16 cellular contexts compared by ENCODE assay signal in genomic region chr15:68292967-68293366, GRCh38. TPM values are rescaled to one million over a fixed set of nuclear protein-coding genes. Genes with fewer than 3 reads are reported as not detected.
A peak's percentile ranks its signal among the peaks of the same experiment; 100 is the strongest.
DNase-seq lines count a peak whose midpoint lies in the region; ATAC-seq and TF ChIP-seq lines count a peak whose summit lies in the region.
"Had no signal": no experiment of that assay in that cellular context is flagged by ENCODE, and none has a peak within 500 bp of the region (broad histone marks: within the 10 kb centered on the region; RNA-seq: fewer than 3 reads in every experiment).

No MANE protein-coding gene starts in this region.

- H3K27me3 ChIP-seq in Loucy (ENCODE audit: insufficient read depth, low read length, poor library complexity, severe bottlenecking) (no peaks in the 10 kb centered on the region), testis (no peaks in the 10 kb centered on the region)

- H3K4me3 Mint-ChIP-seq in activated T-cell treated with anti-CD3 and anti-CD28 coated beads, Interleukin-2, amount 50 U/mL, for 72 hours: no peak overlapping the region
- H3K4me3 Mint-ChIP-seq in central memory CD8-positive, alpha-beta T cell: no peak overlapping the region
- H3K4me3 Mint-ChIP-seq: CD4-positive, CD25-positive, alpha-beta regulatory T cell had no signal

- no peaks in the 10 kb centered on the region for H3K9me2 ChIP-seq in Loucy (replicated peaks; ENCODE audit: low read depth, low read length)

- peak overlapping the region; percentile 27 for H3K4me2 ChIP-seq in Loucy (ENCODE audit: low read depth, low read length, poor library complexity, severe bottlenecking)

- no peak for DNase-seq in activated T-cell treated with anti-CD3 and anti-CD28 coated beads, Interleukin-2, amount 50 U/mL, for 72 hours
- DNase-seq in activated T-cell treated with anti-CD3 and anti-CD28 coated beads for 4 hours (no peak), superior temporal gyrus (ENCODE audit: extremely low spot score) (peak; percentile 5), NCI-H2081 (lab: John Stamatoyannopoulos, UW) (no peak), testis (no peak)
- DNase-seq in central memory CD8-positive, alpha-beta T cell (ENCODE audit: low spot score in 2 of 2): no peak
- DNase-seq: ACHN; Calu3; CD4-positive, CD25-positive, alpha-beta regulatory T cell; DMS79; IMR-90; NCI-H2107; NCI-H226; NCI-H526 had no signal

- H3K4me1 ChIP-seq in Loucy (ENCODE audit: insufficient read depth, low read length, poor library complexity, severe bottlenecking) (peaks cover 24% of the 10 kb centered on the region), testis (peaks cover 4% of the 10 kb centered on the region)

- no peaks in the 10 kb centered on the region for H3F3A ChIP-seq in Loucy (ENCODE audit: low read depth)

- H4K20me1 ChIP-seq in Loucy (ENCODE audit: insufficient read depth, low read length, poor library complexity, severe bottlenecking): peaks cover 54% of the 10 kb centered on the region

- H3K27me3 Mint-ChIP-seq in activated T-cell treated with anti-CD3 and anti-CD28 coated beads, Interleukin-2, amount 50 U/mL, for 72 hours (ENCODE audit: low read depth): no peaks in the 10 kb centered on the region
- H3K27me3 Mint-ChIP-seq in central memory CD8-positive, alpha-beta T cell: no peaks in the 10 kb centered on the region
- H3K27me3 Mint-ChIP-seq: CD4-positive, CD25-positive, alpha-beta regulatory T cell had no signal

- H3K9me3 Mint-ChIP-seq in activated T-cell treated with anti-CD3 and anti-CD28 coated beads, Interleukin-2, amount 50 U/mL, for 72 hours: no peaks in the 10 kb centered on the region
- no peaks in the 10 kb centered on the region for H3K9me3 Mint-ChIP-seq in central memory CD8-positive, alpha-beta T cell
- H3K9me3 Mint-ChIP-seq: CD4-positive, CD25-positive, alpha-beta regulatory T cell had no signal

- no peak overlapping the region for H3K27ac ChIP-seq in testis
- H3K27ac ChIP-seq: RWPE1 had no signal

- H3K36me3 ChIP-seq in Loucy (ENCODE audit: insufficient read depth, low read length) (peaks cover 44% of the 10 kb centered on the region), testis (ENCODE audit: low read depth, missing control alignments) (no peaks in the 10 kb centered on the region)

- H3K9me3 ChIP-seq in Loucy (ENCODE audit: insufficient read depth, low read depth, low read length) (no peaks in the 10 kb centered on the region), testis (no peaks in the 10 kb centered on the region)

- intact Hi-C loops in testis (cut with DNase I; ENCODE audit: low total_unique reads): no loop called here

- H3K4me3 ChIP-seq in Loucy (ENCODE audit: low read length, poor library complexity, severe bottlenecking) (no peak overlapping the region), testis (no peak overlapping the region)

- H3K27ac Mint-ChIP-seq in activated T-cell treated with anti-CD3 and anti-CD28 coated beads, Interleukin-2, amount 50 U/mL, for 72 hours: no peak overlapping the region
- H3K27ac Mint-ChIP-seq in central memory CD8-positive, alpha-beta T cell (ENCODE audit: low read depth): peak overlapping the region; percentile 53

- no peak overlapping the region for H2AFZ ChIP-seq in Loucy (ENCODE audit: low read length)

- H3K79me2 ChIP-seq in Loucy (ENCODE audit: insufficient read depth, low read length): peaks cover 66% of the 10 kb centered on the region

- ATAC-seq in activated T-cell treated with anti-CD3 and anti-CD28 coated beads, Interleukin-2, amount 50 U/mL, for 72 hours (replicated peaks in 1 of 2): peak; percentile 35 to 40
- no peak for ATAC-seq in central memory CD8-positive, alpha-beta T cell (replicated peaks; ENCODE audit: extremely low read depth, poor library complexity, severe bottlenecking)

- no peak overlapping the region for H3K9ac ChIP-seq in Loucy (ENCODE audit: low read depth, low read length, poor library complexity, severe bottlenecking)

- TF ChIP-seq CTCF in Loucy (conservative IDR thresholded peaks at IDR 0.05; ENCODE audit: low read length): no peak
- TF ChIP-seq CTCF in testis (IDR thresholded peaks at IDR 0.05): no peak

- peaks cover 5 to 11% of the 10 kb centered on the region in 2 donors for H3K36me3 Mint-ChIP-seq in activated T-cell treated with anti-CD3 and anti-CD28 coated beads, Interleukin-2, amount 50 U/mL, for 72 hours (ENCODE audit: insufficient read depth in 2 of 2)
- H3K36me3 Mint-ChIP-seq in central memory CD8-positive, alpha-beta T cell (ENCODE audit: insufficient read depth): peaks cover 31% of the 10 kb centered on the region

- TF ChIP-seq POLR2A in testis (IDR thresholded peaks at IDR 0.05): no peak

- peaks cover 31% of the 10 kb centered on the region for H3K4me1 Mint-ChIP-seq in activated T-cell treated with anti-CD3 and anti-CD28 coated beads, Interleukin-2, amount 50 U/mL, for 72 hours (ENCODE audit: low read depth)
- H3K4me1 Mint-ChIP-seq in central memory CD8-positive, alpha-beta T cell: peaks cover 23% of the 10 kb centered on the region

RNA-seq across cellular contexts. Expression of gene FEM1B, which starts 15.4 kb away (rescaled TPM):
- total RNA-seq in activated T-cell treated with anti-CD3 and anti-CD28 coated beads, Interleukin-2, amount 50 U/mL, for 72 hours: 10 to 100 TPM; 51.3 to 54.6 TPM
- 10 to 100 TPM; 65.8 to 86.3 TPM for total RNA-seq in testis
- 122 TPM for polyA plus RNA-seq in testis (ENCODE audit: insufficient read depth, low read depth, low replicate concordance)
